In genomic region chr5:32302822-32303754, GRCh38 we compare ENCODE assay signal across 1 cellular context.
TF ChIP-seq lines count a peak whose summit lies in the region.

No MANE protein-coding gene starts in this region.

TF ChIP-seq in GM23338, 12 proteins besides CTCF, POLR2A, EP300 and RAD21 (continued from another document):
- TF ChIP-seq ZNF462 (CRISPR knock-in tag; IDR thresholded peaks at IDR 0.05) = no peak
